In the genomic region with DNA sequence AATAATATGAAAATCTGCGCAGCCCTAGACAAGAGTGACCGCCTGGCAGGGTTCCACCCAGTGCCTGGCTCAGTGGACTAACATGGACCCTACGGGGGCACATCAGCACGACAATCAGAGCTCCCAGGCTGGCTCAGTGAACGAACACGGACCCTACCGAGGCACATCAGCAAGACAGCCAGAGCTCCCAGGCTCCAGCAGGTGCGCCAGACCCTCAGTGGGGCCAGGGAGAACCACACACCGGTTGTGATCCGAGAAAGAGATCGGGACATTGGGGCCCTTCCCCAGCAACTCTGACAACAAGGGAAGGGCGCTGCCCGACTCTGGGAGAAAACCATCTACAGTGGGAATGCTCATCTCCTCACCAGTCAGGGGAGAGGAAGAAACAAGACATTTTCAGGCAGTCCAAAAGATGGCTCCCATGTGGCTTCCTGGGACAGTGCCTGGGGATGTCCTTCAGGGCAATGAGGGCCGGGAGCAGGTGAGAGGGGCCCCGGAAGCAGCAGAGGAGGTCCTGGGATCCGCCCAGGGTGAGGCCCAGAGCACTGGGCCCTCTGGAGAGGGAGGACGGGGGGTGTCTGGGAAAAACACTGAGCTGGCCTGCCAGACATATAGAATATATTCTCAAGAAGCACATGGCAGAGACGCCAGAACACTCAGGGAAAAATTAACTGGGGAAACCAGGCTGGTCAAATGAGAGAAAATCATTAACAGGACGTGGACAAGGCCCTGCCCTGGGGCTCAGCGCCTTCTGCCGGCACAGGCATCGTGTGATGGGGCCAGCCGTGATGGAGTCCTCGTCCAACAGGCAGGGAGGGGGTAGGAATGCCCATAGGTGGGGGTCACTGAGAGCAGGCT, we compare ENCODE assay signal across 18 cellular contexts. TPM values are rescaled to one million over a fixed set of nuclear protein-coding genes. Genes with fewer than 3 reads are reported as not detected.
DNase-seq lines count a peak whose midpoint lies in the region; ATAC-seq and TF ChIP-seq lines count a peak whose summit lies in the region.
"Had no signal": no experiment of that assay in that cellular context is flagged by ENCODE, and none has a peak within 500 bp of the region (broad histone marks: within the 10 kb centered on the region; RNA-seq: fewer than 3 reads in every experiment).

No MANE protein-coding gene starts in this region.

- H3K36me3 ChIP-seq in BLaER1 (no peaks in the 10 kb centered on the region), SJSA1 (peaks cover 3% of the 10 kb centered on the region; the same call in 1 of the 2 replicates), psoas muscle (ENCODE audit: insufficient read depth in 1 of 2, low read depth in 1 of 2) (no peaks in the 10 kb centered on the region)
- H3K36me3 ChIP-seq: cardiac muscle cell had no signal

- peaks cover 37% of the 10 kb centered on the region for H3K27me3 Mint-ChIP-seq in stimulated activated memory B cell treated with anti-CD40 and anti-IgM and Interleukin-4, amounts not matched to agents 10 μg/mL and 1 μg/mL and 100 μg/mL, for 72 hours

- H3K4me3 ChIP-seq in BLaER1 (no peak overlapping the region), SJSA1 (no peak overlapping the region), psoas muscle (no peak overlapping the region)
- H3K4me3 ChIP-seq: cardiac muscle cell, GM23248 had no signal

- ATAC-seq in psoas muscle: no peak
- no peak for ATAC-seq in stimulated activated memory B cell treated with anti-CD40 and anti-IgM and Interleukin-4, amounts not matched to agents 10 μg/mL and 1 μg/mL and 100 μg/mL, for 72 hours
- ATAC-seq in HG03097 (IDR thresholded peaks at IDR 0.05; ENCODE audit: low FRiP score, unreplicated experiment): no peak
- ATAC-seq: activated CD4-positive, CD25-positive, alpha-beta regulatory T cell treated with anti-CD3 and anti-CD28 coated beads, Interleukin-2, amount 50 U/mL, for 24 hours had no signal

- 88 to 95% (median 88%) methylated on average over 24 of the region's 24 CpGs for WGBS in psoas muscle, 3 donors

- intact Hi-C loops in psoas muscle (cut with DNase I): no loop called here

- no peak overlapping the region for H3K27ac Mint-ChIP-seq in stimulated activated memory B cell treated with anti-CD40 and anti-IgM and Interleukin-4, amounts not matched to agents 10 μg/mL and 1 μg/mL and 100 μg/mL, for 72 hours

- H3K4me1 ChIP-seq in BLaER1: peaks cover 65% of the 10 kb centered on the region
- H3K4me1 ChIP-seq in SJSA1 (replicated peaks): peaks cover 50% of the 10 kb centered on the region
- peaks cover 41% of the 10 kb centered on the region for H3K4me1 ChIP-seq in psoas muscle

- no peaks in the 10 kb centered on the region for H3K9me3 Mint-ChIP-seq in stimulated activated memory B cell treated with anti-CD40 and anti-IgM and Interleukin-4, amounts not matched to agents 10 μg/mL and 1 μg/mL and 100 μg/mL, for 72 hours
- H3K9me3 Mint-ChIP-seq: endodermal cell had no signal

- peak overlapping the region; percentile 92 for H3K4me2 ChIP-seq in BLaER1

- H4K20me1 ChIP-seq in BLaER1: peaks cover 10% of the 10 kb centered on the region; the same call in 1 of the 2 replicates

- H3K4me3 Mint-ChIP-seq in stimulated activated memory B cell treated with anti-CD40 and anti-IgM and Interleukin-4, amounts not matched to agents 10 μg/mL and 1 μg/mL and 100 μg/mL, for 72 hours: no peak overlapping the region
- H3K4me3 Mint-ChIP-seq: endodermal cell had no signal

- no peaks in the 10 kb centered on the region for H3K9me3 ChIP-seq in BLaER1
- no peaks in the 10 kb centered on the region for H3K9me3 ChIP-seq in SJSA1 (replicated peaks)
- H3K9me3 ChIP-seq in psoas muscle: no peaks in the 10 kb centered on the region

- no peak for DNase-seq in SJSA1 (ENCODE audit: low read depth in 1 of 2, low spot score in 2 of 2)
- DNase-seq in kidney tubule cell (ENCODE audit: low spot score): peak; percentile 67
- peak; percentile 9 to 29 for DNase-seq in psoas muscle
- DNase-seq in NCI-H128 (lab: John Stamatoyannopoulos, UW; ENCODE audit: unreplicated experiment): no peak
- no peak for DNase-seq in putamen (ENCODE audit: low spot score)
- DNase-seq: activated naive CD4-positive, alpha-beta T cell treated with Interleukin-2 at 50 U/mL for 16 hours; endodermal cell; foreskin keratinocyte; GM23248; KG1; NCI-H1092 treated with DMSO at 0.1 percent for 48 hours; NCI-H226; stimulated activated CD4-positive, alpha-beta T cell treated with anti-CD3 and anti-CD28 coated beads, Interleukin-4, amount 100 ng/mL, for 1 hour had no signal

- H3K36me3 Mint-ChIP-seq in stimulated activated memory B cell treated with anti-CD40 and anti-IgM and Interleukin-4, amounts not matched to agents 10 μg/mL and 1 μg/mL and 100 μg/mL, for 72 hours: no peaks in the 10 kb centered on the region

- H3K27me3 ChIP-seq in BLaER1: no peaks in the 10 kb centered on the region
- H3K27me3 ChIP-seq in SJSA1 (replicated peaks): no peaks in the 10 kb centered on the region
- H3K27me3 ChIP-seq in psoas muscle (ENCODE audit: insufficient read depth in 3 of 3, low read length in 2 of 3): no peaks in the 10 kb centered on the region
- H3K27me3 ChIP-seq: cardiac muscle cell, foreskin keratinocyte had no signal

- no peaks in the 10 kb centered on the region for H3K4me1 Mint-ChIP-seq in stimulated activated memory B cell treated with anti-CD40 and anti-IgM and Interleukin-4, amounts not matched to agents 10 μg/mL and 1 μg/mL and 100 μg/mL, for 72 hours

- H3K9ac ChIP-seq in BLaER1: no peak overlapping the region
- H3K9ac ChIP-seq: GM23248 had no signal

- no peak overlapping the region for H3K27ac ChIP-seq in BLaER1
- peak overlapping the region; percentile 72; the same call in 1 of the 2 replicates for H3K27ac ChIP-seq in SJSA1
- peak overlapping the region; percentile 64 for H3K27ac ChIP-seq in psoas muscle
- H3K27ac ChIP-seq: foreskin keratinocyte, GM23248 had no signal

- no peak for TF ChIP-seq CTCF in psoas muscle (IDR thresholded peaks at IDR 0.05)

RNA-seq across cellular contexts. Expression of a gene that starts 4.8 kb away (rescaled TPM):
- total RNA-seq in SJSA1 (2014; rRNA removed; shearing (Covaris generic)): 34.9 and 46.6 TPM in 2 replicates
- under 1 TPM; 0.29 to 0.56 (median 0.49) TPM for total RNA-seq in psoas muscle
- under 1 TPM; 0.29 to 0.55 (median 0.52) TPM for polyA plus RNA-seq in psoas muscle
- total RNA-seq: GM23248 had no signal
- polyA plus RNA-seq: GM23248 had no signal

Comparison
In these comparisons a context has a peak if more than half of its experiments do, and no peak if none do; other contexts are left out.
1. DNase-seq: peak in kidney tubule cell (single experiment) and psoas muscle (2 of 2); none in SJSA1 (0 of 2), NCI-H128 (single experiment) and putamen (single experiment).
2. RNA of a gene that starts 4.8 kb away (total RNA-seq): 34.9 to 46.6 TPM in SJSA1; 0.29 to 0.56 TPM in psoas muscle; every median in the first group is over 10 times any median in the second.